In genomic region chr14:24364841-24365240, GRCh38 we compare ENCODE assay signal across 1 cellular context.
TF ChIP-seq lines count a peak whose summit lies in the region.

No MANE protein-coding gene starts in this region.

TF ChIP-seq in GM23338, 12 proteins besides CTCF, POLR2A, EP300 and RAD21:
- TF ChIP-seq REST (IDR thresholded peaks at IDR 0.05; ENCODE audit: unreplicated experiment) (no peak), JUNB (IDR thresholded peaks at IDR 0.05; ENCODE audit: unreplicated experiment) (no peak), ETS1 (IDR thresholded peaks at IDR 0.05) (no peak), ZNF114 (CRISPR knock-in tag; IDR thresholded peaks at IDR 0.05) (no peak), CREB1 (CRISPR knock-in tag; IDR thresholded peaks at IDR 0.05; ENCODE audit: low read depth) (no peak), STAT1 (IDR thresholded peaks at IDR 0.05; ENCODE audit: unreplicated experiment) (no peak), POLR2AphosphoS5 (IDR thresholded peaks at IDR 0.05; ENCODE audit: low read depth) (no peak)
